In genomic region chr13:20487927-20488326, GRCh38 we compare ENCODE assay signal across 14 cellular contexts. TPM values are rescaled to one million over a fixed set of nuclear protein-coding genes. Genes with fewer than 3 reads are reported as not detected.
DNase-seq lines count a peak whose midpoint lies in the region; ATAC-seq and TF ChIP-seq lines count a peak whose summit lies in the region.
"Had no signal": no experiment of that assay in that cellular context is flagged by ENCODE, and none has a peak within 500 bp of the region (broad histone marks: within the 10 kb centered on the region; RNA-seq: fewer than 3 reads in every experiment).

No MANE protein-coding gene starts in this region.

- H3K9me3 Mint-ChIP-seq in activated T-cell treated with anti-CD3 and anti-CD28 coated beads, Interleukin-2, amount 50 U/mL, for 24 hours, result no peaks in the 10 kb centered on the region
- no peaks in the 10 kb centered on the region for H3K9me3 Mint-ChIP-seq in immature natural killer cell

- intact Hi-C loops in thyroid gland (cut with DNase I), result no loop called here

- no peak for DNase-seq in activated T-cell treated with anti-CD3 and anti-CD28 coated beads, Interleukin-2, amount 50 U/mL, for 24 hours
- DNase-seq in activated T-cell treated with anti-CD3 and anti-CD28 coated beads, Interleukin-2, amount 50 U/mL, for 48 hours, result no peak
- DNase-seq in NCI-H1694 (lab: John Stamatoyannopoulos, UW) (peak; percentile 10), cerebellum (ENCODE audit: low spot score) (peak; percentile 44), thyroid gland (peak; percentile 25 to 26), immature natural killer cell (no peak)
- DNase-seq: AML-193, Caco-2, GDM1, GM23248, Peyer's patch, SIG-M5 had no signal

- peaks cover 6% of the 10 kb centered on the region for H3K4me1 Mint-ChIP-seq in activated T-cell treated with anti-CD3 and anti-CD28 coated beads, Interleukin-2, amount 50 U/mL, for 24 hours (ENCODE audit: low read depth)
- no peaks in the 10 kb centered on the region for H3K4me1 Mint-ChIP-seq in immature natural killer cell

- H3K27ac Mint-ChIP-seq in activated T-cell treated with anti-CD3 and anti-CD28 coated beads, Interleukin-2, amount 50 U/mL, for 24 hours, result peak overlapping the region; percentile 50
- no peak overlapping the region for H3K27ac Mint-ChIP-seq in immature natural killer cell

- no peak overlapping the region for H3K4me3 ChIP-seq in thyroid gland (replicated peaks in 1 of 3)
- H3K4me3 ChIP-seq: GM23248, Peyer's patch had no signal

- TF ChIP-seq POLR2A in thyroid gland (IDR thresholded peaks at IDR 0.05), result no peak

- H3K36me3 ChIP-seq in thyroid gland, result peaks cover 0 to 2% of the 10 kb centered on the region in 2 donors

- H3K27me3 Mint-ChIP-seq in activated T-cell treated with anti-CD3 and anti-CD28 coated beads, Interleukin-2, amount 50 U/mL, for 24 hours, result no peaks in the 10 kb centered on the region
- no peaks in the 10 kb centered on the region for H3K27me3 Mint-ChIP-seq in immature natural killer cell (ENCODE audit: low read depth in 3 of 3)

- H3K36me3 Mint-ChIP-seq in activated T-cell treated with anti-CD3 and anti-CD28 coated beads, Interleukin-2, amount 50 U/mL, for 24 hours (ENCODE audit: low read depth), result peaks cover 9% of the 10 kb centered on the region
- H3K36me3 Mint-ChIP-seq in immature natural killer cell, result peaks cover 5 to 17% (median 11%) of the 10 kb centered on the region in 3 donors

- H3K27me3 ChIP-seq in thyroid gland, result no peaks in the 10 kb centered on the region
- H3K27me3 ChIP-seq: Peyer's patch had no signal

- no peaks in the 10 kb centered on the region for H3K9me3 ChIP-seq in thyroid gland
- H3K9me3 ChIP-seq: Caco-2, Peyer's patch had no signal

- no peaks in the 10 kb centered on the region for H3K4me1 ChIP-seq in thyroid gland
- H3K4me1 ChIP-seq: Peyer's patch had no signal

- no peak overlapping the region for H3K4me3 Mint-ChIP-seq in activated T-cell treated with anti-CD3 and anti-CD28 coated beads, Interleukin-2, amount 50 U/mL, for 24 hours
- no peak overlapping the region for H3K4me3 Mint-ChIP-seq in immature natural killer cell

- ATAC-seq in esophagus mucosa, result no peak
- ATAC-seq: HCT116 had no signal

- no peak for TF ChIP-seq CTCF in thyroid gland (IDR thresholded peaks at IDR 0.05)

- H3K27ac ChIP-seq in thyroid gland, result no peak overlapping the region
- H3K27ac ChIP-seq: GM23248, Peyer's patch had no signal

- 65 to 75% methylated on average over 3 of the region's 3 CpGs for WGBS in thyroid gland, 2 donors

RNA-seq across cellular contexts. Expression of gene CRYL1, which starts 37.7 kb away (rescaled TPM):
- total RNA-seq in cerebellum (14.9 TPM), thyroid gland (10 to 100 TPM; 33.1 to 53.8 (median 46.7) TPM), esophagus mucosa (30.1 TPM)
- 10 to 100 TPM; 26.2 to 54.2 (median 30.1) TPM for polyA plus RNA-seq in immature natural killer cell

Comparison
In these comparisons a context has a peak if more than half of its experiments do, and no peak if none do; other contexts are left out.
1. DNase-seq: peak in NCI-H1694 (single experiment), cerebellum (single experiment) and thyroid gland (2 of 2); none in activated T-cell treated with anti-CD3 and anti-CD28 coated beads, Interleukin-2, amount 50 U/mL, for 24 hours (single experiment), activated T-cell treated with anti-CD3 and anti-CD28 coated beads, Interleukin-2, amount 50 U/mL, for 48 hours (0 of 2) and immature natural killer cell (0 of 3).